ENCODE assay signal across 24 cellular contexts in the genomic region with DNA sequence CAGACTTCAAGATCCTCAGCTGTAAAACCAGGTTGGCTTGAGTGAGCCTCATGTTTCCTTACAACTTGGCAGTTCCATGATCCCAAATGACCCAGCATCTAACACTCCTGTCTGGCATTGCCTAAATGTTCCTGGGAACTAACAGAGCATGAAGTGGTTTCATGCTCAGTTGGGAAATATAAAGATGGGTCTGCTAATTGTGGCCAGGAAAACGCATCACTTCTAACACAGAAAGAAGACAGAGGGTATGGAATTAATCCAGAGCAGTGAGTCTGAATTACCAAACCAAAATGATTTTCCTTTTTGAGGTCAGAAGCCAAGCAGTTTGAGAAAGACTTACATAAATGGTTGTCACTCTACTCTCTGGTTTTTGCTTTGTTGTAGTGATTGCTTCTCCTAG.
DNase-seq lines count a peak whose midpoint lies in the region; TF ChIP-seq lines count a peak whose summit lies in the region.
"Had no signal": no experiment of that assay in that cellular context is flagged by ENCODE, and none has a peak within 500 bp of the region (broad histone marks: within the 10 kb centered on the region; RNA-seq: fewer than 3 reads in every experiment).

No MANE protein-coding gene starts in this region.

- TF ChIP-seq POLR2A in esophagus squamous epithelium (IDR thresholded peaks at IDR 0.05) = no peak

- H3K9me3 ChIP-seq in mesenchymal stem cell (ENCODE audit: control insufficient read depth, low read length) (no peaks in the 10 kb centered on the region), esophagus squamous epithelium (peaks cover 0 to under 1% (median 0%) of the 10 kb centered on the region in 3 donors)
- H3K9me3 ChIP-seq: BLaER1 had no signal

- H2BK12ac ChIP-seq in mesenchymal stem cell (ENCODE audit: low read length in 2 of 2) = peak overlapping the region in 1 of 2 experiments; percentile 11

- no peak overlapping the region for H2BK5ac ChIP-seq in mesenchymal stem cell (ENCODE audit: low read depth, low read length, poor library complexity, severe bottlenecking)

- 100% methylated on average over 1 of the region's 1 CpG for WGBS in mesenchymal stem cell
- WGBS in esophagus squamous epithelium, 2 donors = 26 to 67% methylated on average over 1 of the region's 1 CpG

- DNase-seq in AG10803 (ENCODE audit: low read depth) (peak; percentile 71), astrocyte of the cerebellum (ENCODE audit: low read depth) (peak; percentile 68), fibroblast of peridontal ligament (ENCODE audit: extremely low read depth) (peak; percentile 60), mesenchymal stem cell (no peak), esophagus squamous epithelium (lab: John Stamatoyannopoulos, UW) (no peak), T-helper 1 cell (no peak), foreskin fibroblast (no peak)
- DNase-seq in activated T-cell treated with anti-CD3 and anti-CD28 coated beads, Interleukin-2, amount 50 U/mL, for 1 hour = no peak
- DNase-seq: 8988T; ACHN; CD4-positive, CD25-positive, alpha-beta regulatory T cell; DMS53; GM23248; H7; NCI-H1048; NCI-H1436; NCI-H2171 treated with DMSO at 0.1 percent for 48 hours; NCI-H524; NCI-H774; NK-92 treated with Interleukin-12 subunit alpha and Interleukin-12 subunit beta, amount 100 ng/mL, for 24 hours; PC-9; RPMI8226; SHP77 had no signal

- H3K36me3 ChIP-seq in mesenchymal stem cell (ENCODE audit: control insufficient read depth in 1 of 2, insufficient read depth in 2 of 2, low read depth in 1 of 2, low read length in 2 of 2) = no peaks in the 10 kb centered on the region
- H3K36me3 ChIP-seq in esophagus squamous epithelium = no peaks in the 10 kb centered on the region
- H3K36me3 ChIP-seq: BLaER1 had no signal

- no peak overlapping the region for H3K4me3 ChIP-seq in AG10803 (ENCODE audit: low read length)
- H3K4me3 ChIP-seq in astrocyte of the cerebellum (ENCODE audit: low read depth, low read length) = no peak overlapping the region
- no peak overlapping the region for H3K4me3 ChIP-seq in mesenchymal stem cell (ENCODE audit: insufficient read depth in 1 of 2, low read depth in 1 of 2, low read length in 2 of 2)
- H3K4me3 ChIP-seq in esophagus squamous epithelium = no peak overlapping the region
- H3K4me3 ChIP-seq in foreskin fibroblast (ENCODE audit: low read depth in 1 of 2, low read length in 2 of 2) = no peak overlapping the region
- H3K4me3 ChIP-seq: BLaER1, GM23248, PC-9 had no signal

- no peak overlapping the region for H2BK120ac ChIP-seq in mesenchymal stem cell (ENCODE audit: low read depth, low read length)

- H2BK15ac ChIP-seq in mesenchymal stem cell (ENCODE audit: low read depth, poor library complexity, severe bottlenecking) = no peak overlapping the region

- H3K23ac ChIP-seq in mesenchymal stem cell (ENCODE audit: low read length in 2 of 2) = no peak overlapping the region

- in situ Hi-C loops in astrocyte of the cerebellum (cut with HindIII; ENCODE audit: low sequenced_read_pairs) = no loop called here

- H3K27ac ChIP-seq in mesenchymal stem cell (ENCODE audit: low read length, poor library complexity, severe bottlenecking) (peak overlapping the region; percentile 53), esophagus squamous epithelium (no peak overlapping the region)
- H3K27ac ChIP-seq: BLaER1, GM23248, PC-9 had no signal

- no peak overlapping the region for H4K8ac ChIP-seq in mesenchymal stem cell (ENCODE audit: low read length)

- no peak overlapping the region for H2AFZ ChIP-seq in mesenchymal stem cell (ENCODE audit: low read depth, low read length)
- H2AFZ ChIP-seq: GM23248, PC-9 had no signal

- no peak overlapping the region for H3K9ac ChIP-seq in mesenchymal stem cell (ENCODE audit: low read length)
- H3K9ac ChIP-seq: BLaER1, GM23248 had no signal

- TF ChIP-seq CTCF in AG10803 (conservative IDR thresholded peaks at IDR 0.05; ENCODE audit: low read length) (no peak), astrocyte of the cerebellum (IDR thresholded peaks at IDR 0.05; ENCODE audit: low read depth, low read length, missing control alignments) (no peak), esophagus squamous epithelium (IDR thresholded peaks at IDR 0.05) (no peak), foreskin fibroblast (IDR thresholded peaks at IDR 0.05; ENCODE audit: low read depth, low read length) (no peak)

- no peak overlapping the region for H3K18ac ChIP-seq in mesenchymal stem cell (ENCODE audit: low read depth in 1 of 2, low read length in 2 of 2)

- H3K79me1 ChIP-seq in mesenchymal stem cell (replicated peaks; ENCODE audit: low read length, poor library complexity, severe bottlenecking) = no peaks in the 10 kb centered on the region

- H3K4me1 ChIP-seq in mesenchymal stem cell (ENCODE audit: control insufficient read depth, insufficient read depth, low read depth, low read length) = peaks cover 3% of the 10 kb centered on the region
- no peaks in the 10 kb centered on the region for H3K4me1 ChIP-seq in esophagus squamous epithelium
- H3K4me1 ChIP-seq: BLaER1 had no signal

- H3K4ac ChIP-seq in mesenchymal stem cell (ENCODE audit: low read depth in 1 of 2, low read length in 2 of 2) = no peak overlapping the region

- H2AK5ac ChIP-seq in mesenchymal stem cell (ENCODE audit: low read length, severe bottlenecking) = no peak overlapping the region

- no peak overlapping the region for H3K14ac ChIP-seq in mesenchymal stem cell (ENCODE audit: low read length in 2 of 2)

- no peak overlapping the region for H3K4me2 ChIP-seq in mesenchymal stem cell (ENCODE audit: low read length, poor library complexity, severe bottlenecking)
- H3K4me2 ChIP-seq: BLaER1, PC-9 had no signal

- H4K91ac ChIP-seq in mesenchymal stem cell (ENCODE audit: low read length) = no peak overlapping the region

- H3K27me3 ChIP-seq in mesenchymal stem cell (ENCODE audit: control insufficient read depth in 1 of 2, insufficient read depth in 1 of 2, low read length in 2 of 2) (no peaks in the 10 kb centered on the region), esophagus squamous epithelium (no peaks in the 10 kb centered on the region)
- H3K27me3 ChIP-seq: BLaER1 had no signal

- intact Hi-C loops in esophagus squamous epithelium (cut with DNase I) = no loop called here

Comparison
In these comparisons a context has a peak if more than half of its experiments do, and no peak if none do; other contexts are left out.
1. DNase-seq: peak in AG10803 (single experiment), astrocyte of the cerebellum (single experiment) and fibroblast of peridontal ligament (single experiment); none in mesenchymal stem cell (single experiment), esophagus squamous epithelium (single experiment), activated T-cell treated with anti-CD3 and anti-CD28 coated beads, Interleukin-2, amount 50 U/mL, for 1 hour (single experiment), T-helper 1 cell (0 of 5) and foreskin fibroblast (0 of 2).